ENCODE assay signal across 9 cellular contexts in the genomic region with DNA sequence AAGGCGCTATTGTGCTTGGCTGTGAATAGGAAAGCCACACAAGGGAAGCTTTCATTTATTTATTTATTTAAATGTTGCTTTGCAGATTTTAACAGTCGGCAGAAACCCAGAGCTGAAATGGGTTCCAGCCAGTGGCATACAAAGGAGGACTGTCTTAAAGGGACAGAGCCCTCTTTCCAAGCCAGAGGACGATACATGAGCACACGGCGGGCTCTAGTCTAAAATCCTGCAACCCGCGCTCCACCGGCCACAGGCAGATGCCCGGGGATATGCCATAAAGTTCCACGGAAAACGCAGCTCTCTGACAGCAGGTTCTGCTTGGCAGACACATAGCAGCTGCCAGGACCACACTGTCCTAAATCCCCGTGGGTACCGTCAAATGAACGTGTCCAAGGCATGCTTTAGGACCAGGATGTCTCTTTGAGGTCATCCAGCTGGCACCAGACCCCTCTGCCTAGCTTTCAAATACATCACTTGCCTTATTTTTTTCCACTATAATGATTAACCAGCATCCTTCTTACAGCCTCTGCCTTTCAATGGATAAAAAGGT.
DNase-seq lines count a peak whose midpoint lies in the region; ATAC-seq, FAIRE-seq and TF ChIP-seq lines count a peak whose summit lies in the region.
"Had no signal": no experiment of that assay in that cellular context is flagged by ENCODE, and none has a peak within 500 bp of the region (broad histone marks: within the 10 kb centered on the region; RNA-seq: fewer than 3 reads in every experiment).

No MANE protein-coding gene starts in this region.

- in situ Hi-C loops in HepG2 (cut with HindIII; ENCODE audit: extremely low pct_ligation_motif_present, low pct_unique_long_range_greater_than_20kb) = no loop called here

- TF ChIP-seq CTCF in cardiac fibroblast (IDR thresholded peaks at IDR 0.05; ENCODE audit: low read depth, low read length) (no peak), HepG2 (CRISPR knock-in tag; IDR thresholded peaks at IDR 0.05) (no peak), testis (IDR thresholded peaks at IDR 0.05) (no peak)

- ATAC-seq in HepG2 (peak; percentile 68), GM18867 (IDR thresholded peaks at IDR 0.05; ENCODE audit: unreplicated experiment) (no peak)

- POLR2A ChIA-PET in HepG2 (lab: Yijun Ruan, JAX) = interaction anchor here (0.7 to 1.4 kb wide), 8 partner anchors 9 to 309 kb away, joined by 3 to 7 read pairs (median 3); partner anchors contain the start of gene LGALS3BP

- H3K4me1 ChIP-seq in HepG2 (ENCODE audit: insufficient read depth, low read length) = peaks cover 68% of the 10 kb centered on the region
- peaks cover 15% of the 10 kb centered on the region for H3K4me1 ChIP-seq in testis

- H3K36me3 ChIP-seq in HepG2 (replicated peaks in 1 of 2; ENCODE audit: control insufficient read depth in 1 of 2, insufficient read depth in 2 of 2, low read length in 2 of 2) = no peaks in the 10 kb centered on the region
- H3K36me3 ChIP-seq in testis (ENCODE audit: low read depth, missing control alignments) = no peaks in the 10 kb centered on the region

- peak overlapping the region; percentile 14 for H3K27ac ChIP-seq in HepG2 (ENCODE audit: extremely low read length, insufficient read depth, low read length)
- H3K27ac ChIP-seq in testis = no peak overlapping the region

- no peaks in the 10 kb centered on the region for H3K27me3 ChIP-seq in HepG2 (ENCODE audit: control insufficient read depth in 1 of 2, insufficient read depth in 2 of 2, low read length in 2 of 2)
- H3K27me3 ChIP-seq in testis = no peaks in the 10 kb centered on the region

- TF ChIP-seq POLR2A in HepG2 (IDR thresholded peaks at IDR 0.05; ENCODE audit: insufficient read depth in 1 of 2, low read depth in 2 of 2, low read length in 2 of 2) (no peak), testis (IDR thresholded peaks at IDR 0.05) (no peak)

- CTCF ChIA-PET in HepG2 (lab: Yijun Ruan, JAX; ENCODE audit: low intra/inter-chr PET ratio, low total read pairs) = no interaction called here

- no peak overlapping the region for H2AFZ ChIP-seq in HepG2 (ENCODE audit: low read length)

- peaks cover 56% of the 10 kb centered on the region for H3K79me2 ChIP-seq in HepG2 (ENCODE audit: insufficient read depth, low read length)

- H3K9me3 ChIP-seq in HepG2 (ENCODE audit: low read length) (no peaks in the 10 kb centered on the region), testis (no peaks in the 10 kb centered on the region)

- FAIRE-seq in HepG2 (lab: Jason Lieb, UNC) = no peak
- FAIRE-seq: A204.1 had no signal

- H3K4me3 ChIP-seq in cardiac fibroblast (replicated peaks in 1 of 2; ENCODE audit: low read depth in 2 of 2, low read length in 2 of 2) (peak overlapping the region; percentile 39 to 47), HepG2 (replicated peaks in 1 of 3; ENCODE audit: insufficient read depth in 1 of 3, low read depth in 2 of 3, low read length in 3 of 3) (peak overlapping the region; percentile 35 to 67 (median 63)), testis (peak overlapping the region in 1 of 2 donors; percentile 50)

- intact Hi-C loops in HepG2 (cut with micrococcal nuclease; ENCODE audit: unreplicated experiment) (no loop called here), testis (cut with DNase I; ENCODE audit: low total_unique reads) (no loop called here)

- TF ChIP-seq EP300 in HepG2 (IDR thresholded peaks at IDR 0.05; ENCODE audit: low read depth in 2 of 2, low read length in 2 of 2) (no peak), HepG2 (CRISPR knock-in tag; IDR thresholded peaks at IDR 0.05; ENCODE audit: borderline replicate concordance) (no peak)

- DNase-seq in DMS79 treated with DMSO at 0.1 percent for 48 hours (lab: John Stamatoyannopoulos, UW) (peak; percentile 21), DMS79 (lab: John Stamatoyannopoulos, UW) (no peak), NCI-H345 treated with DMSO at 0.1 percent for 48 hours (lab: John Stamatoyannopoulos, UW; ENCODE audit: unreplicated experiment) (peak; percentile 57), cardiac fibroblast (ENCODE audit: low read depth in 2 of 2) (peak; percentile 31 to 64), HepG2 (ENCODE audit: low spot score) (peak; percentile 39), testis (peak; percentile 67), activated gamma-delta T cell (lab: John Stamatoyannopoulos, UW) (no peak)

- peak overlapping the region; percentile 89 for H3K4me2 ChIP-seq in HepG2 (ENCODE audit: low read depth, low read length)

- BruUV-seq in HepG2 (replicated peaks; lab: Mats Ljungman, UMichigan) = no TSS peak

- WGBS in HepG2 (ENCODE audit: low lambda C conversion rate) = 9% methylated on average over 13 of the region's 14 CpGs
- WGBS in testis, 2 donors = 23 to 31% methylated on average over 14 of the region's 14 CpGs

- H4K20me1 ChIP-seq in HepG2 (ENCODE audit: insufficient read depth, low read length) = peaks cover 40% of the 10 kb centered on the region

- peak overlapping the region; percentile 42 for H3K9ac ChIP-seq in HepG2 (ENCODE audit: insufficient read depth, low read depth, low read length)

- TF ChIP-seq RAD21 in HepG2 (CRISPR knock-in tag; IDR thresholded peaks at IDR 0.05) = no peak

TF ChIP-seq in HepG2, 621 proteins besides CTCF, POLR2A, EP300 and RAD21 (continues in another document):
- TF ChIP-seq SUZ12 (IDR thresholded peaks at IDR 0.05; ENCODE audit: low read depth, low read length) (no peak), ZNF572 (CRISPR knock-in tag; IDR thresholded peaks at IDR 0.05) (no peak), ZFP36L1 (CRISPR knock-in tag; IDR thresholded peaks at IDR 0.05) (peak; percentile 49; the same call in 1 of the 2 replicates), AHR (CRISPR knock-in tag; IDR thresholded peaks at IDR 0.05) (0 out of 2 replicates have a peak, but pooled peaks have one; percentile 12), ZNF850 (CRISPR knock-in tag; conservative IDR thresholded peaks at IDR 0.05) (no peak), ZNF230 (CRISPR knock-in tag; IDR thresholded peaks at IDR 0.05) (no peak), ZNF792 (CRISPR knock-in tag; IDR thresholded peaks at IDR 0.05) (no peak), RNF2 (conservative IDR thresholded peaks at IDR 0.05; ENCODE audit: low read depth) (no peak), ZNF605 (CRISPR knock-in tag; IDR thresholded peaks at IDR 0.05) (no peak), ZNF343 (CRISPR knock-in tag; IDR thresholded peaks at IDR 0.05) (no peak), SCMH1 (CRISPR knock-in tag; IDR thresholded peaks at IDR 0.05; ENCODE audit: borderline replicate concordance) (no peak), ATAD3A (CRISPR knock-in tag; IDR thresholded peaks at IDR 0.05) (no peak), SMAD3 (CRISPR knock-in tag; IDR thresholded peaks at IDR 0.05) (0 out of 2 replicates have a peak, but pooled peaks have one; percentile 12), NKX3-1 (CRISPR knock-in tag; IDR thresholded peaks at IDR 0.05) (no peak), HOXA7 (CRISPR knock-in tag; IDR thresholded peaks at IDR 0.05) (no peak), ZNF124 (CRISPR knock-in tag; IDR thresholded peaks at IDR 0.05) (peak; percentile 65; the same call in 1 of the 2 replicates), NFE2 (CRISPR knock-in tag; IDR thresholded peaks at IDR 0.05) (no peak)
- TF ChIP-seq, protein P1, sequence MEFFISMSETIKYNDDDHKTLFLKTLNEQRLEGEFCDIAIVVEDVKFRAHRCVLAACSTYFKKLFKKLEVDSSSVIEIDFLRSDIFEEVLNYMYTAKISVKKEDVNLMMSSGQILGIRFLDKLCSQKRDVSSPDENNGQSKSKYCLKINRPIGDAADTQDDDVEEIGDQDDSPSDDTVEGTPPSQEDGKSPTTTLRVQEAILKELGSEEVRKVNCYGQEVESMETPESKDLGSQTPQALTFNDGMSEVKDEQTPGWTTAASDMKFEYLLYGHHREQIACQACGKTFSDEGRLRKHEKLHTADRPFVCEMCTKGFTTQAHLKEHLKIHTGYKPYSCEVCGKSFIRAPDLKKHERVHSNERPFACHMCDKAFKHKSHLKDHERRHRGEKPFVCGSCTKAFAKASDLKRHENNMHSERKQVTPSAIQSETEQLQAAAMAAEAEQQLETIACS (CRISPR knock-in tag; IDR thresholded peaks at IDR 0.05) = no peak

Comparison
In these comparisons a context has a peak if more than half of its experiments do, and no peak if none do; other contexts are left out.
1. DNase-seq: peak in DMS79 treated with DMSO at 0.1 percent for 48 hours (single experiment), NCI-H345 treated with DMSO at 0.1 percent for 48 hours (single experiment), cardiac fibroblast (2 of 2), HepG2 (single experiment) and testis (single experiment); none in DMS79 (single experiment) and activated gamma-delta T cell (single experiment).